In the genomic region with DNA sequence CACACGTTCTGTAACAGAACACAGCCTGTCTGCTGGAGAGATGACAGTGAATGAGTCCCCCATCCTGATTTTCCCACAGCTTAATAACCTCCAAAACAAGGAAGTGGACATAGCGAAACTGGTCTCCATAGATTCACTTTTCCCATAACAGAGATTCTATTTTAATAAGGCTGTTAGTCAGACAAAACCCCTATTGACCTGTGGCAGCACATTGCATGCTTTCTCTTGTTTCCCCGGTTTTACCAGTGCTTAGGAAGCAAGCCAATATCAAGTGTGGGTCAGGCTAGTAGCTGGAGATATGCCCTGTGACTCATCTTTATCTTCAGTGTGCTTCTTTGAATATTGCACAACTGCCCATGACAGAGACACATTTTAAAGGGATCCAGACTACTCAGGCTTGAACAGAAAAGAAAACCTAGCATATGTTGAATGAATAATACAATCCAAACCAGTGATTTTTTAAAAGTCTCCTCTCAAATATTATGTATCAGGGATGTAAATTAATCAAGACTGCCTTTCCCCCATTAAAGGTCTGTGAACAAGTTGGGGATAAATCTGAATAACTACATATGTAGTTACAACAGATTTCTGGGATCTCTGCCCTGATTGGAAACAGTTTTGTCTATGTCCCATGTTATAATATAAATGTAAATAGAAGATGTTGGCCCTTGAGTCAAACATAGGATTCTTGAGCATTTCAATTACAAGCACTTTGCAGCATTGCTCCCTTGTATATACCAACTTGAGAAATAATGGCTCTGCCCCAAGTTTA, we compare ENCODE assay signal across 10 cellular contexts. TPM values are rescaled to one million over a fixed set of nuclear protein-coding genes. Genes with fewer than 3 reads are reported as not detected.
DNase-seq lines count a peak whose midpoint lies in the region; ATAC-seq and TF ChIP-seq lines count a peak whose summit lies in the region.
"Had no signal": no experiment of that assay in that cellular context is flagged by ENCODE, and none has a peak within 500 bp of the region (broad histone marks: within the 10 kb centered on the region; RNA-seq: fewer than 3 reads in every experiment).

No MANE protein-coding gene starts in this region.

- in situ Hi-C loops in IMR-90 (cut with MboI; ENCODE audit: low sequenced_read_pairs), result no loop called here

- H3K56ac ChIP-seq in IMR-90 (ENCODE audit: extremely low read depth, insufficient read depth, low read length), result no peak overlapping the region

- H3K4ac ChIP-seq in IMR-90 (ENCODE audit: low read depth, low read length), result no peak overlapping the region

- H3K14ac ChIP-seq in IMR-90 (replicated peaks; ENCODE audit: low read depth, low read length), result no peak overlapping the region

- no peak overlapping the region for H3K23ac ChIP-seq in IMR-90 (ENCODE audit: low read depth, low read length)

- H3K4me1 Mint-ChIP-seq in natural killer cell, result no peaks in the 10 kb centered on the region
- H3K4me1 Mint-ChIP-seq in natural killer cell treated with Interleukin-12 subunit alpha and Interleukin-12 subunit beta and Interleukin-15 and Interleukin-18, amount 100 ng/mL, for 72 hours (ENCODE audit: low read depth in 2 of 2), result no peaks in the 10 kb centered on the region

- H2AK9ac ChIP-seq in IMR-90 (replicated peaks; ENCODE audit: low read depth, low read length, poor library complexity), result no peak overlapping the region

- no peak for TF ChIP-seq POLR2A in IMR-90 (IDR thresholded peaks at IDR 0.05; ENCODE audit: low read depth, low read length)
- no peak for TF ChIP-seq POLR2A in adrenal gland (IDR thresholded peaks at IDR 0.05)

- no peaks in the 10 kb centered on the region for H3K9me1 ChIP-seq in IMR-90 (ENCODE audit: insufficient read depth, low read length)

- H2BK15ac ChIP-seq in IMR-90 (ENCODE audit: low read depth, low read length), result no peak overlapping the region

- H3K4me3 ChIP-seq in IMR-90 (ENCODE audit: insufficient read depth, low read depth, low read length), result no peak overlapping the region
- H3K4me3 ChIP-seq in adrenal gland, result peak overlapping the region in 1 of 4 donors; percentile 3
- H3K4me3 ChIP-seq in thoracic aorta, result no peak overlapping the region
- H3K4me3 ChIP-seq: spleen had no signal

- H3K27ac ChIP-seq in IMR-90 (ENCODE audit: insufficient read depth, low read length) (no peak overlapping the region), adrenal gland (peak overlapping the region in 2 of 5 donors; percentile 20 to 31), thoracic aorta (no peak overlapping the region)

- CTCF ChIA-PET in IMR-90 (lab: Yijun Ruan, JAX), result no interaction called here

- H2AFZ ChIP-seq in IMR-90 (replicated peaks; ENCODE audit: low read length, poor library complexity), result no peak overlapping the region

- DNase-seq in IMR-90, result peak; percentile 5
- DNase-seq in adrenal gland, result peak; percentile 50 to 85 (median 72)
- DNase-seq in hepatic stellate cell (ENCODE audit: low spot score), result peak; percentile 58
- DNase-seq in thoracic aorta (ENCODE audit: low spot score), result no peak
- no peak for DNase-seq in NCI-H146 treated with DMSO at 0.1 percent for 48 hours (lab: John Stamatoyannopoulos, UW; ENCODE audit: unreplicated experiment)
- no peak for DNase-seq in natural killer cell
- no peak for DNase-seq in natural killer cell treated with Interleukin-12 subunit alpha and Interleukin-12 subunit beta and Interleukin-15 and Interleukin-18, amount 100 ng/mL, for 72 hours (ENCODE audit: low spot score)
- DNase-seq in stimulated activated CD4-positive, alpha-beta T cell treated with anti-CD3 and anti-CD28 coated beads, Interleukin-12 subunit alpha, Interleukin-12 subunit beta, amount 100 ng/mL, for 4 hours, result no peak
- DNase-seq: activated CD4-positive, alpha-beta T cell treated with anti-CD3 and anti-CD28 coated beads for 1 hour; spleen had no signal

- H3K9ac ChIP-seq in IMR-90 (ENCODE audit: low read depth, low read length), result no peak overlapping the region

- BruUV-seq in IMR-90 (replicated peaks; lab: Mats Ljungman, UMichigan), result no TSS peak

- H2AK5ac ChIP-seq in IMR-90 (ENCODE audit: low read depth, low read length), result no peak overlapping the region

- no peaks in the 10 kb centered on the region for H4K20me1 ChIP-seq in IMR-90 (ENCODE audit: insufficient read depth, low read length)

- no peaks in the 10 kb centered on the region for H3K36me3 Mint-ChIP-seq in natural killer cell
- no peaks in the 10 kb centered on the region for H3K36me3 Mint-ChIP-seq in natural killer cell treated with Interleukin-12 subunit alpha and Interleukin-12 subunit beta and Interleukin-15 and Interleukin-18, amount 100 ng/mL, for 72 hours

- no peak overlapping the region for H3K4me2 ChIP-seq in IMR-90 (ENCODE audit: low read depth, low read length)

- no peaks in the 10 kb centered on the region for H3K79me1 ChIP-seq in IMR-90 (ENCODE audit: low read depth in 1 of 2, low read length in 2 of 2)

- no peak overlapping the region for H2BK5ac ChIP-seq in IMR-90 (ENCODE audit: low read depth, low read length, poor library complexity, severe bottlenecking)

- no peak overlapping the region for H3K4me3 Mint-ChIP-seq in natural killer cell
- no peak overlapping the region for H3K4me3 Mint-ChIP-seq in natural killer cell treated with Interleukin-12 subunit alpha and Interleukin-12 subunit beta and Interleukin-15 and Interleukin-18, amount 100 ng/mL, for 72 hours

- no CpG with 5 or more reads among the region's 3 CpGs for WGBS in IMR-90 (ENCODE audit: extremely low coverage in 2 of 2, insufficient read length in 1 of 2), 2 experiments
- 19 to 31% (median 24%) methylated on average over 3 of the region's 3 CpGs for WGBS in adrenal gland, 4 donors

- no peak for TF ChIP-seq RAD21 in IMR-90 (IDR thresholded peaks at IDR 0.05; ENCODE audit: low read length)

- no peaks in the 10 kb centered on the region for H3K27me3 Mint-ChIP-seq in natural killer cell (ENCODE audit: low read depth in 2 of 2)
- no peaks in the 10 kb centered on the region for H3K27me3 Mint-ChIP-seq in natural killer cell treated with Interleukin-12 subunit alpha and Interleukin-12 subunit beta and Interleukin-15 and Interleukin-18, amount 100 ng/mL, for 72 hours

- H4K91ac ChIP-seq in IMR-90 (ENCODE audit: insufficient read depth, low read depth, low read length), result no peak overlapping the region

- H2BK20ac ChIP-seq in IMR-90 (ENCODE audit: low read depth, low read length), result no peak overlapping the region

- no peak for TF ChIP-seq CTCF in IMR-90 (conservative IDR thresholded peaks at IDR 0.05; ENCODE audit: low read depth, low read length)
- no peak for TF ChIP-seq CTCF in adrenal gland (IDR thresholded peaks at IDR 0.05)
- no peak for TF ChIP-seq CTCF in thoracic aorta (IDR thresholded peaks at IDR 0.05)
- TF ChIP-seq CTCF in natural killer cell (IDR thresholded peaks at IDR 0.05), result no peak

- H3K9me3 ChIP-seq in IMR-90 (ENCODE audit: control insufficient read depth, insufficient read depth, low read length), result peaks cover 3% of the 10 kb centered on the region
- no peaks in the 10 kb centered on the region for H3K9me3 ChIP-seq in adrenal gland (replicated peaks in 1 of 3)
- H3K9me3 ChIP-seq in thoracic aorta, result no peaks in the 10 kb centered on the region

- H4K5ac ChIP-seq in IMR-90 (ENCODE audit: low read depth, low read length), result no peak overlapping the region

- H4K8ac ChIP-seq in IMR-90 (ENCODE audit: low read depth in 2 of 2, low read length in 2 of 2), result no peak overlapping the region

- H3K18ac ChIP-seq in IMR-90 (ENCODE audit: low read depth, low read length), result no peak overlapping the region

- no peaks in the 10 kb centered on the region for H3K27me3 ChIP-seq in IMR-90 (ENCODE audit: control insufficient read depth, insufficient read depth, low read length)
- H3K27me3 ChIP-seq in adrenal gland, result no peaks in the 10 kb centered on the region
- H3K27me3 ChIP-seq in thoracic aorta (replicated peaks; ENCODE audit: insufficient read depth), result no peaks in the 10 kb centered on the region
- H3K27me3 ChIP-seq: spleen had no signal

- H3K36me3 ChIP-seq in IMR-90 (ENCODE audit: control insufficient read depth, insufficient read depth, low read length) (no peaks in the 10 kb centered on the region), adrenal gland (replicated peaks in 1 of 2) (no peaks in the 10 kb centered on the region), thoracic aorta (no peaks in the 10 kb centered on the region)
- H3K36me3 ChIP-seq: spleen had no signal

- no peak overlapping the region for H2BK120ac ChIP-seq in IMR-90 (ENCODE audit: low read depth, low read length)

- POLR2A ChIA-PET in IMR-90 (lab: Charles Lee; ENCODE audit: unreplicated experiment), result no interaction called here

- dilution Hi-C loops in IMR-90 (cut with HindIII; ENCODE audit: low sequenced_read_pairs, unreplicated experiment), result no loop called here

- H3K9me3 Mint-ChIP-seq in natural killer cell, result peaks cover 5 to 8% of the 10 kb centered on the region in 2 donors
- peaks cover 14% of the 10 kb centered on the region for H3K9me3 Mint-ChIP-seq in natural killer cell treated with Interleukin-12 subunit alpha and Interleukin-12 subunit beta and Interleukin-15 and Interleukin-18, amount 100 ng/mL, for 72 hours

- H3K27ac Mint-ChIP-seq in natural killer cell, result no peak overlapping the region
- no peak overlapping the region for H3K27ac Mint-ChIP-seq in natural killer cell treated with Interleukin-12 subunit alpha and Interleukin-12 subunit beta and Interleukin-15 and Interleukin-18, amount 100 ng/mL, for 72 hours

- H3K4me1 ChIP-seq in IMR-90 (ENCODE audit: control insufficient read depth, insufficient read depth, low read length) (no peaks in the 10 kb centered on the region), adrenal gland (replicated peaks in 1 of 2) (peaks cover 5 to 12% of the 10 kb centered on the region in 2 donors), thoracic aorta (ENCODE audit: control insufficient read depth in 1 of 2, low read depth in 2 of 2) (no peaks in the 10 kb centered on the region)

- ATAC-seq in IMR-90 (ENCODE audit: low read depth), result no peak
- peak; percentile 20 for ATAC-seq in thoracic aorta (ENCODE audit: insufficient number of reproducible peaks, low FRiP score, low read depth)
- ATAC-seq in natural killer cell, result no peak
- no peak for ATAC-seq in natural killer cell treated with Interleukin-12 subunit alpha and Interleukin-12 subunit beta and Interleukin-15 and Interleukin-18, amount 100 ng/mL, for 72 hours

- intact Hi-C loops in IMR-90 (cut with micrococcal nuclease), result no loop called here
- intact Hi-C loops in adrenal gland (cut with DNase I), result no loop called here
- intact Hi-C loops in natural killer cell (cut with micrococcal nuclease), result no loop called here

RNA-seq across cellular contexts. Expression of a gene that starts 11.9 kb away (rescaled TPM):
- total RNA-seq in IMR-90 (2012; rRNA removed), result not detected in 2 replicates
- not detected in 2 replicates for polyA plus RNA-seq in IMR-90 (2012; rRNA removed)
- polyA plus RNA-seq in IMR-90 (2012; cell fraction: cytosol; rRNA removed), result not detected in 2 replicates
- not detected in 2 replicates for polyA plus RNA-seq in IMR-90 (2012; cell fraction: nucleus; rRNA removed; ENCODE audit: low replicate concordance)
- total RNA-seq in adrenal gland, result under 1 TPM in 1 of 8 donors, not detected in 7; 0.14 TPM
- not detected for polyA plus RNA-seq in adrenal gland
- total RNA-seq in thoracic aorta, result not detected
- not detected for total RNA-seq in natural killer cell
- total RNA-seq in natural killer cell treated with Interleukin-12 subunit alpha and Interleukin-12 subunit beta and Interleukin-15 and Interleukin-18, amount 100 ng/mL, for 72 hours, result not detected
- total RNA-seq: spleen had no signal
- polyA plus RNA-seq: spleen had no signal

RNA-seq across cellular contexts. Expression of a gene that starts 54.9 kb away (rescaled TPM):
- total RNA-seq in IMR-90 (2012; rRNA removed) (not detected in 2 replicates), adrenal gland (not detected), thoracic aorta (not detected), natural killer cell (not detected)
- polyA plus RNA-seq in IMR-90 (2012; rRNA removed) (not detected in 2 replicates), adrenal gland (not detected)
- polyA plus RNA-seq in IMR-90 (2012; cell fraction: cytosol; rRNA removed), result not detected in 2 replicates
- not detected in 2 replicates for polyA plus RNA-seq in IMR-90 (2012; cell fraction: nucleus; rRNA removed; ENCODE audit: low replicate concordance)
- not detected for total RNA-seq in natural killer cell treated with Interleukin-12 subunit alpha and Interleukin-12 subunit beta and Interleukin-15 and Interleukin-18, amount 100 ng/mL, for 72 hours
- total RNA-seq: spleen had no signal
- polyA plus RNA-seq: spleen had no signal

Comparison
In these comparisons a context has a peak if more than half of its experiments do, and no peak if none do; other contexts are left out.
1. DNase-seq: peak in IMR-90 (single experiment), adrenal gland (7 of 7) and hepatic stellate cell (single experiment); none in thoracic aorta (single experiment), NCI-H146 treated with DMSO at 0.1 percent for 48 hours (single experiment), natural killer cell (single experiment), natural killer cell treated with Interleukin-12 subunit alpha and Interleukin-12 subunit beta and Interleukin-15 and Interleukin-18, amount 100 ng/mL, for 72 hours (single experiment) and stimulated activated CD4-positive, alpha-beta T cell treated with anti-CD3 and anti-CD28 coated beads, Interleukin-12 subunit alpha, Interleukin-12 subunit beta, amount 100 ng/mL, for 4 hours (single experiment).